ENCODE assay signal across 1 cellular context in genomic region chr3:45503904-45504651, GRCh38.
TF ChIP-seq lines count a peak whose summit lies in the region.

No MANE protein-coding gene starts in this region.

TF ChIP-seq in WTC11, 78 proteins besides CTCF, POLR2A, EP300 and RAD21 (continued from another document):
- TF ChIP-seq, protein P1, sequence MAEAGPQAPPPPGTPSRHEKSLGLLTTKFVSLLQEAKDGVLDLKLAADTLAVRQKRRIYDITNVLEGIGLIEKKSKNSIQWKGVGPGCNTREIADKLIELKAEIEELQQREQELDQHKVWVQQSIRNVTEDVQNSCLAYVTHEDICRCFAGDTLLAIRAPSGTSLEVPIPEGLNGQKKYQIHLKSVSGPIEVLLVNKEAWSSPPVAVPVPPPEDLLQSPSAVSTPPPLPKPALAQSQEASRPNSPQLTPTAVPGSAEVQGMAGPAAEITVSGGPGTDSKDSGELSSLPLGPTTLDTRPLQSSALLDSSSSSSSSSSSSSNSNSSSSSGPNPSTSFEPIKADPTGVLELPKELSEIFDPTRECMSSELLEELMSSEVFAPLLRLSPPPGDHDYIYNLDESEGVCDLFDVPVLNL (CRISPR knock-in tag; IDR thresholded peaks at IDR 0.05; ENCODE audit: borderline replicate concordance, low read depth): no peak
- TF ChIP-seq SP1 (CRISPR knock-in tag; conservative IDR thresholded peaks at IDR 0.05): no peak
- TF ChIP-seq ZBTB21 (CRISPR knock-in tag; IDR thresholded peaks at IDR 0.05; ENCODE audit: borderline replicate concordance): no peak
- no peak for TF ChIP-seq FOXK1 (CRISPR knock-in tag; IDR thresholded peaks at IDR 0.05)
- no peak for TF ChIP-seq TEAD4 (CRISPR knock-in tag; IDR thresholded peaks at IDR 0.05)
- TF ChIP-seq ZNF396 (CRISPR knock-in tag; IDR thresholded peaks at IDR 0.05; ENCODE audit: borderline replicate concordance): no peak
- TF ChIP-seq, protein P2, sequence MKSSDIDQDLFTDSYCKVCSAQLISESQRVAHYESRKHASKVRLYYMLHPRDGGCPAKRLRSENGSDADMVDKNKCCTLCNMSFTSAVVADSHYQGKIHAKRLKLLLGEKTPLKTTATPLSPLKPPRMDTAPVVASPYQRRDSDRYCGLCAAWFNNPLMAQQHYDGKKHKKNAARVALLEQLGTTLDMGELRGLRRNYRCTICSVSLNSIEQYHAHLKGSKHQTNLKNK (CRISPR knock-in tag; IDR thresholded peaks at IDR 0.05): no peak
- TF ChIP-seq, protein P3, sequence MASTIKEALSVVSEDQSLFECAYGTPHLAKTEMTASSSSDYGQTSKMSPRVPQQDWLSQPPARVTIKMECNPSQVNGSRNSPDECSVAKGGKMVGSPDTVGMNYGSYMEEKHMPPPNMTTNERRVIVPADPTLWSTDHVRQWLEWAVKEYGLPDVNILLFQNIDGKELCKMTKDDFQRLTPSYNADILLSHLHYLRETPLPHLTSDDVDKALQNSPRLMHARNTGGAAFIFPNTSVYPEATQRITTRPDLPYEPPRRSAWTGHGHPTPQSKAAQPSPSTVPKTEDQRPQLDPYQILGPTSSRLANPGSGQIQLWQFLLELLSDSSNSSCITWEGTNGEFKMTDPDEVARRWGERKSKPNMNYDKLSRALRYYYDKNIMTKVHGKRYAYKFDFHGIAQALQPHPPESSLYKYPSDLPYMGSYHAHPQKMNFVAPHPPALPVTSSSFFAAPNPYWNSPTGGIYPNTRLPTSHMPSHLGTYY (CRISPR knock-in tag; IDR thresholded peaks at IDR 0.05): no peak
- TF ChIP-seq FOXJ3 (CRISPR knock-in tag; IDR thresholded peaks at IDR 0.05; ENCODE audit: borderline replicate concordance): no peak
- TF ChIP-seq HMGA2 (CRISPR knock-in tag; IDR thresholded peaks at IDR 0.05): no peak
- no peak for TF ChIP-seq AFF4 (CRISPR knock-in tag; IDR thresholded peaks at IDR 0.05; ENCODE audit: borderline replicate concordance)
- no peak for TF ChIP-seq KAT7 (CRISPR knock-in tag; IDR thresholded peaks at IDR 0.05; ENCODE audit: borderline replicate concordance)
- no peak for TF ChIP-seq ZNF423 (CRISPR knock-in tag; IDR thresholded peaks at IDR 0.05)
- TF ChIP-seq, protein P4, sequence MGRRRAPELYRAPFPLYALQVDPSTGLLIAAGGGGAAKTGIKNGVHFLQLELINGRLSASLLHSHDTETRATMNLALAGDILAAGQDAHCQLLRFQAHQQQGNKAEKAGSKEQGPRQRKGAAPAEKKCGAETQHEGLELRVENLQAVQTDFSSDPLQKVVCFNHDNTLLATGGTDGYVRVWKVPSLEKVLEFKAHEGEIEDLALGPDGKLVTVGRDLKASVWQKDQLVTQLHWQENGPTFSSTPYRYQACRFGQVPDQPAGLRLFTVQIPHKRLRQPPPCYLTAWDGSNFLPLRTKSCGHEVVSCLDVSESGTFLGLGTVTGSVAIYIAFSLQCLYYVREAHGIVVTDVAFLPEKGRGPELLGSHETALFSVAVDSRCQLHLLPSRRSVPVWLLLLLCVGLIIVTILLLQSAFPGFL (CRISPR knock-in tag; IDR thresholded peaks at IDR 0.05; ENCODE audit: borderline replicate concordance): no peak
